Comparison of ENCODE assay signal across 1 cellular context in the genomic region with DNA sequence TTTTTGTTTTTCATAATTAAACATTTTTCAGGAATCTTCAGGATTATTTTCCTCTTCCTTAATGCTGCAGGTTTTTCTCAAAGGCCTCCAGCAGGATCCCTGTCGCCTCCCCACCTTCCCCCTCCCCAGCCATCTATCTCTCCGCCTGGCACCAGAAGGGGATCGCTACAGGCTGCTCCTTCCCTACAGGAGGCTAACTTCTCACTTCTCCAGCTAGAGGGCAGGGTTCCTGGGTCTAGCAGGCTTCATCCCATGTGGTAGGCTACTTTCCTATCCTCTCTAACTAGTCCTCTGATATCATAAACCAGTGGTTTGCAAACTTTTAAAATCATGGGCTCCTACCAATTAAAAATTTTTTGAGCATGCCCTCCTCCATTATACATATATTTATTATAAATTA.
TF ChIP-seq lines count a peak whose summit lies in the region.

No MANE protein-coding gene starts in this region.

TF ChIP-seq in K562, 482 proteins besides CTCF, POLR2A, EP300 and RAD21 (continued from another document):
- TF ChIP-seq, protein P1, sequence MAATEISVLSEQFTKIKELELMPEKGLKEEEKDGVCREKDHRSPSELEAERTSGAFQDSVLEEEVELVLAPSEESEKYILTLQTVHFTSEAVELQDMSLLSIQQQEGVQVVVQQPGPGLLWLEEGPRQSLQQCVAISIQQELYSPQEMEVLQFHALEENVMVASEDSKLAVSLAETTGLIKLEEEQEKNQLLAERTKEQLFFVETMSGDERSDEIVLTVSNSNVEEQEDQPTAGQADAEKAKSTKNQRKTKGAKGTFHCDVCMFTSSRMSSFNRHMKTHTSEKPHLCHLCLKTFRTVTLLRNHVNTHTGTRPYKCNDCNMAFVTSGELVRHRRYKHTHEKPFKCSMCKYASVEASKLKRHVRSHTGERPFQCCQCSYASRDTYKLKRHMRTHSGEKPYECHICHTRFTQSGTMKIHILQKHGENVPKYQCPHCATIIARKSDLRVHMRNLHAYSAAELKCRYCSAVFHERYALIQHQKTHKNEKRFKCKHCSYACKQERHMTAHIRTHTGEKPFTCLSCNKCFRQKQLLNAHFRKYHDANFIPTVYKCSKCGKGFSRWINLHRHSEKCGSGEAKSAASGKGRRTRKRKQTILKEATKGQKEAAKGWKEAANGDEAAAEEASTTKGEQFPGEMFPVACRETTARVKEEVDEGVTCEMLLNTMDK (IDR thresholded peaks at IDR 0.05; ENCODE audit: borderline replicate concordance, insufficient read depth, low read depth, low read length, poor library complexity, severe bottlenecking), result peak; percentile 32
- TF ChIP-seq, protein P2, sequence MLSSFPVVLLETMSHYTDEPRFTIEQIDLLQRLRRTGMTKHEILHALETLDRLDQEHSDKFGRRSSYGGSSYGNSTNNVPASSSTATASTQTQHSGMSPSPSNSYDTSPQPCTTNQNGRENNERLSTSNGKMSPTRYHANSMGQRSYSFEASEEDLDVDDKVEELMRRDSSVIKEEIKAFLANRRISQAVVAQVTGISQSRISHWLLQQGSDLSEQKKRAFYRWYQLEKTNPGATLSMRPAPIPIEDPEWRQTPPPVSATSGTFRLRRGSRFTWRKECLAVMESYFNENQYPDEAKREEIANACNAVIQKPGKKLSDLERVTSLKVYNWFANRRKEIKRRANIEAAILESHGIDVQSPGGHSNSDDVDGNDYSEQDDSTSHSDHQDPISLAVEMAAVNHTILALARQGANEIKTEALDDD (IDR thresholded peaks at IDR 0.05), result peak; percentile 93
- TF ChIP-seq SIRT6 (IDR thresholded peaks at IDR 0.05; ENCODE audit: low read depth, low read length) (no peak), SMC3 (conservative IDR thresholded peaks at IDR 0.05; ENCODE audit: insufficient read depth, low read depth, low read length) (0 out of 2 replicates have a peak, but pooled peaks have one; percentile 24)
